Comparison of ENCODE assay signal across 1 cellular context in genomic region chr14:76386922-76387782, GRCh38.
A peak's percentile ranks its signal among the peaks of the same experiment; 100 is the strongest.
TF ChIP-seq lines count a peak whose summit lies in the region.

No MANE protein-coding gene starts in this region.

TF ChIP-seq in HepG2, 621 proteins besides CTCF, POLR2A, EP300 and RAD21 (continued from another document):
- TF ChIP-seq, protein P1, sequence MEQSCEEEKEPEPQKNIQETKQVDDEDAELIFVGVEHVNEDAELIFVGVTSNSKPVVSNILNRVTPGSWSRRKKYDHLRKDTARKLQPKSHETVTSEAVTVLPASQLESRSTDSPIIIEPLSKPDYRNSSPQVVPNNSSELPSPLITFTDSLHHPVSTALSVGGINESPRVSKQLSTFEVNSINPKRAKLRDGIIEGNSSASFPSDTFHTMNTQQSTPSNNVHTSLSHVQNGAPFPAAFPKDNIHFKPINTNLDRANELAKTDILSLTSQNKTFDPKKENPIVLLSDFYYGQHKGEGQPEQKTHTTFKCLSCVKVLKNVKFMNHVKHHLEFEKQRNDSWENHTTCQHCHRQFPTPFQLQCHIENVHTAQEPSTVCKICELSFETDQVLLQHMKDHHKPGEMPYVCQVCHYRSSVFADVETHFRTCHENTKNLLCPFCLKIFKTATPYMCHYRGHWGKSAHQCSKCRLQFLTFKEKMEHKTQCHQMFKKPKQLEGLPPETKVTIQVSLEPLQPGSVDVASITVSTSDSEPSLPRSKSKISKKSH (CRISPR knock-in tag; IDR thresholded peaks at IDR 0.05; ENCODE audit: borderline replicate concordance), result 0 out of 2 replicates have a peak, but pooled peaks have one; percentile 30
- TF ChIP-seq SNRNP70 (IDR thresholded peaks at IDR 0.05; ENCODE audit: low read depth, low read length) (no peak), CEBPZ (IDR thresholded peaks at IDR 0.05; ENCODE audit: low read length) (no peak), SIX1 (CRISPR knock-in tag; IDR thresholded peaks at IDR 0.05; ENCODE audit: borderline replicate concordance) (no peak), YY1 (IDR thresholded peaks at IDR 0.05; ENCODE audit: insufficient read depth, insufficient replicate concordance, low read depth, low read length) (peak; percentile 11), KAT7 (CRISPR knock-in tag; IDR thresholded peaks at IDR 0.05; ENCODE audit: borderline replicate concordance) (no peak), EHMT2 (IDR thresholded peaks at IDR 0.05; ENCODE audit: borderline replicate concordance, low read depth, low read length) (no peak), ZIK1 (CRISPR knock-in tag; IDR thresholded peaks at IDR 0.05; ENCODE audit: borderline replicate concordance, low read depth) (no peak), SOX6 (IDR thresholded peaks at IDR 0.05) (no peak), SOX6 (CRISPR knock-in tag; IDR thresholded peaks at IDR 0.05) (peak; percentile 52)
- TF ChIP-seq, protein P2, sequence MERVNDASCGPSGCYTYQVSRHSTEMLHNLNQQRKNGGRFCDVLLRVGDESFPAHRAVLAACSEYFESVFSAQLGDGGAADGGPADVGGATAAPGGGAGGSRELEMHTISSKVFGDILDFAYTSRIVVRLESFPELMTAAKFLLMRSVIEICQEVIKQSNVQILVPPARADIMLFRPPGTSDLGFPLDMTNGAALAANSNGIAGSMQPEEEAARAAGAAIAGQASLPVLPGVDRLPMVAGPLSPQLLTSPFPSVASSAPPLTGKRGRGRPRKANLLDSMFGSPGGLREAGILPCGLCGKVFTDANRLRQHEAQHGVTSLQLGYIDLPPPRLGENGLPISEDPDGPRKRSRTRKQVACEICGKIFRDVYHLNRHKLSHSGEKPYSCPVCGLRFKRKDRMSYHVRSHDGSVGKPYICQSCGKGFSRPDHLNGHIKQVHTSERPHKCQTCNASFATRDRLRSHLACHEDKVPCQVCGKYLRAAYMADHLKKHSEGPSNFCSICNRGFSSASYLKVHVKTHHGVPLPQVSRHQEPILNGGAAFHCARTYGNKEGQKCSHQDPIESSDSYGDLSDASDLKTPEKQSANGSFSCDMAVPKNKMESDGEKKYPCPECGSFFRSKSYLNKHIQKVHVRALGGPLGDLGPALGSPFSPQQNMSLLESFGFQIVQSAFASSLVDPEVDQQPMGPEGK (CRISPR knock-in tag; IDR thresholded peaks at IDR 0.05), result 0 out of 2 replicates have a peak, but pooled peaks have one; percentile 13
